8 cellular contexts compared by ENCODE assay signal in the genomic region with DNA sequence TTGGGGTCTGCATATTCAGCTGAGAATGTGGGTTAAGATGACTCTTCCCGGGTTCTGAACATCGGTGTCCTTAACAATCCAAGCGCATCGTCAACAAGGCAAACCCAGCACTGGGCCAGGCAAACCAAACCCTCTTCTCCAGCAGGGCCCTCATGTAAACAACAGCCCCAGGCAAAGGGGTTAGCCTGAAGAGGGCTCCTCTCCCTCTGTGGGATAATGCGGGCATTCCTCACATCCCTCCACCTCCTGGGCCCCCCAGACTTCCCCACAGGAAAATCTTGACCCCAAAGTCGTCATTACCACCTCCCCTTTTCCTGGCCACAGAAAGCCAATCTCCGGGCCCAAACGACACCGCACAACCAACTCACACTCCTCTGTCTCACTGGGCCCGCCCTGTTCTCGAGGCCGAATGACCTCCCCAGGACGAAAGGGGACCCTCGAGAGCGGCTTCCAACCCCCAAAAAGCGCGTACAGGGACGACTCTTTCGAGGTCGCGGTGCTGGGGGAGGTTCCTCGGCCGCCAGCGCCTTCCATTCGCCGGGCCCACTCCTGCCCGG. TPM values are rescaled to one million over a fixed set of nuclear protein-coding genes. Genes with fewer than 3 reads are reported as not detected.
A peak's percentile ranks its signal among the peaks of the same experiment; 100 is the strongest.
DNase-seq lines count a peak whose midpoint lies in the region; ATAC-seq, FAIRE-seq and TF ChIP-seq lines count a peak whose summit lies in the region.

No MANE protein-coding gene starts in this region.

- H3K9me3 ChIP-seq in small intestine (ENCODE audit: control insufficient read depth, low read depth), result no peaks in the 10 kb centered on the region

- peaks cover 8% of the 10 kb centered on the region in 2 donors for H3K36me3 ChIP-seq in small intestine (ENCODE audit: control insufficient read depth in 2 of 2, insufficient read depth in 2 of 2, low read length in 2 of 2)

- H3K27ac ChIP-seq in HL-60 (replicated peaks) (peak overlapping the region; percentile 86), small intestine (ENCODE audit: low read depth in 1 of 2, low read length in 1 of 2) (peak overlapping the region; percentile 91 to 94)

- no peaks in the 10 kb centered on the region for H3K27me3 ChIP-seq in HL-60 (ENCODE audit: insufficient read depth, poor library complexity, severe bottlenecking)
- no peaks in the 10 kb centered on the region for H3K27me3 ChIP-seq in small intestine (ENCODE audit: control insufficient read depth in 2 of 2, insufficient read depth in 2 of 2, low read length in 2 of 2)

- ATAC-seq in activated naive CD8-positive, alpha-beta T cell treated with anti-CD3 and anti-CD28 coated beads, Interleukin-2, amount 50 U/mL, for 24 hours, result no peak
- no peak for ATAC-seq in HG02884 (IDR thresholded peaks at IDR 0.05; ENCODE audit: unreplicated experiment)

- peaks cover 41% of the 10 kb centered on the region for H3K36me3 Mint-ChIP-seq in activated naive CD8-positive, alpha-beta T cell treated with anti-CD3 and anti-CD28 coated beads, Interleukin-2, amount 50 U/mL, for 24 hours (ENCODE audit: low read depth)

- H3K4me1 ChIP-seq in small intestine (ENCODE audit: control insufficient read depth in 2 of 2, insufficient read depth in 1 of 2, low read depth in 1 of 2, low read length in 1 of 2), result peaks cover 6 to 7% of the 10 kb centered on the region in 2 donors

- peak overlapping the region; percentile 98 for H3K27ac Mint-ChIP-seq in activated naive CD8-positive, alpha-beta T cell treated with anti-CD3 and anti-CD28 coated beads, Interleukin-2, amount 50 U/mL, for 24 hours

- H3K27me3 Mint-ChIP-seq in activated naive CD8-positive, alpha-beta T cell treated with anti-CD3 and anti-CD28 coated beads, Interleukin-2, amount 50 U/mL, for 24 hours, result no peaks in the 10 kb centered on the region

- DNase-seq in G401 (ENCODE audit: low spot score) (peak; percentile 0), HL-60 (ENCODE audit: low read depth in 1 of 2, low spot score in 1 of 2) (no peak), small intestine (peak; percentile 13), NCI-H1417 treated with DMSO at 0.1 percent for 48 hours (lab: John Stamatoyannopoulos, UW) (no peak), occipital lobe (lab: John Stamatoyannopoulos, UW) (no peak)
- DNase-seq in activated naive CD8-positive, alpha-beta T cell treated with anti-CD3 and anti-CD28 coated beads, Interleukin-2, amount 50 U/mL, for 24 hours, result no peak

- in situ Hi-C loops in G401 (cut with HindIII; ENCODE audit: low sequenced_read_pairs), result no loop called here

- H3K9me3 Mint-ChIP-seq in activated naive CD8-positive, alpha-beta T cell treated with anti-CD3 and anti-CD28 coated beads, Interleukin-2, amount 50 U/mL, for 24 hours, result no peaks in the 10 kb centered on the region

- no peak for TF ChIP-seq CTCF in HL-60 (IDR thresholded peaks at IDR 0.05; ENCODE audit: insufficient read depth, low read length)

- H3K4me1 Mint-ChIP-seq in activated naive CD8-positive, alpha-beta T cell treated with anti-CD3 and anti-CD28 coated beads, Interleukin-2, amount 50 U/mL, for 24 hours, result peaks cover 72% of the 10 kb centered on the region

- H3K4me3 Mint-ChIP-seq in activated naive CD8-positive, alpha-beta T cell treated with anti-CD3 and anti-CD28 coated beads, Interleukin-2, amount 50 U/mL, for 24 hours, result peak overlapping the region; percentile 97

- 0 to 1% (median 0%) methylated on average over 26 to 27 of the region's 27 CpGs for WGBS in small intestine, 3 donors

- H3K4me3 ChIP-seq in HL-60 (replicated peaks; ENCODE audit: insufficient read depth, low read length) (peak overlapping the region; percentile 95), iPS-11a (ENCODE audit: low read depth, low read length) (peak overlapping the region; percentile 90), small intestine (ENCODE audit: low read depth in 1 of 2, low read length in 2 of 2) (peak overlapping the region; percentile 90 to 99)

- FAIRE-seq in small intestine (lab: Jason Lieb, UNC), result no peak

RNA-seq across cellular contexts. Expression of a gene that starts 0.6 kb away (rescaled TPM):
- 319 and 332 TPM in 2 replicates for total RNA-seq in G401 (2014; rRNA removed; shearing (Covaris generic))
- polyA plus RNA-seq in small intestine, result 100 to 1,000 TPM; 137 to 165 (median 151) TPM
- 210 TPM for total RNA-seq in occipital lobe

RNA-seq across cellular contexts. Expression of a gene that starts 0.7 kb away (rescaled TPM):
- total RNA-seq in G401 (2014; rRNA removed; shearing (Covaris generic)), result 22.8 and 36.1 TPM in 2 replicates
- polyA plus RNA-seq in small intestine, result 1,000 to 10,000 TPM in 1 of 3 donors, 100 to 1,000 TPM in 2; 352 to 1,038 (median 539) TPM
- total RNA-seq in occipital lobe, result 10.6 TPM

RNA-seq across cellular contexts. Expression of a gene that starts 29.3 kb away (rescaled TPM):
- total RNA-seq in G401 (2014; rRNA removed; shearing (Covaris generic)), result 19.0 and 20.4 TPM in 2 replicates
- polyA plus RNA-seq in small intestine, result 10 to 100 TPM; 30.8 to 48.4 (median 32.4) TPM
- total RNA-seq in occipital lobe, result 8.9 TPM

RNA-seq across cellular contexts. Expression of a gene that starts 29.8 kb away (rescaled TPM):
- total RNA-seq in G401 (2014; rRNA removed; shearing (Covaris generic)), result 16.7 and 18.1 TPM in 2 replicates
- polyA plus RNA-seq in small intestine, result 10 to 100 TPM; 24.9 to 48.3 (median 41.6) TPM
- total RNA-seq in occipital lobe, result 24.2 TPM

RNA-seq across cellular contexts. Expression of a gene that starts 37.2 kb away (rescaled TPM):
- 7.3 and 9.5 TPM in 2 replicates for total RNA-seq in G401 (2014; rRNA removed; shearing (Covaris generic))
- 1 to 10 TPM in 2 of 3 donors, under 1 TPM in 1; 0.67 to 3.2 (median 2.7) TPM for polyA plus RNA-seq in small intestine
- total RNA-seq in occipital lobe, result 2.7 TPM

Comparison
In these comparisons a context has a peak if more than half of its experiments do, and no peak if none do; other contexts are left out.
1. DNase-seq: peak in G401 (single experiment) and small intestine (single experiment); none in HL-60 (0 of 2), activated naive CD8-positive, alpha-beta T cell treated with anti-CD3 and anti-CD28 coated beads, Interleukin-2, amount 50 U/mL, for 24 hours (single experiment), NCI-H1417 treated with DMSO at 0.1 percent for 48 hours (single experiment) and occipital lobe (single experiment).
2. Peak in every context shown above with its lines, with median percentiles within 50 percentile points of each other: H3K4me3 ChIP-seq.